In the genomic region with DNA sequence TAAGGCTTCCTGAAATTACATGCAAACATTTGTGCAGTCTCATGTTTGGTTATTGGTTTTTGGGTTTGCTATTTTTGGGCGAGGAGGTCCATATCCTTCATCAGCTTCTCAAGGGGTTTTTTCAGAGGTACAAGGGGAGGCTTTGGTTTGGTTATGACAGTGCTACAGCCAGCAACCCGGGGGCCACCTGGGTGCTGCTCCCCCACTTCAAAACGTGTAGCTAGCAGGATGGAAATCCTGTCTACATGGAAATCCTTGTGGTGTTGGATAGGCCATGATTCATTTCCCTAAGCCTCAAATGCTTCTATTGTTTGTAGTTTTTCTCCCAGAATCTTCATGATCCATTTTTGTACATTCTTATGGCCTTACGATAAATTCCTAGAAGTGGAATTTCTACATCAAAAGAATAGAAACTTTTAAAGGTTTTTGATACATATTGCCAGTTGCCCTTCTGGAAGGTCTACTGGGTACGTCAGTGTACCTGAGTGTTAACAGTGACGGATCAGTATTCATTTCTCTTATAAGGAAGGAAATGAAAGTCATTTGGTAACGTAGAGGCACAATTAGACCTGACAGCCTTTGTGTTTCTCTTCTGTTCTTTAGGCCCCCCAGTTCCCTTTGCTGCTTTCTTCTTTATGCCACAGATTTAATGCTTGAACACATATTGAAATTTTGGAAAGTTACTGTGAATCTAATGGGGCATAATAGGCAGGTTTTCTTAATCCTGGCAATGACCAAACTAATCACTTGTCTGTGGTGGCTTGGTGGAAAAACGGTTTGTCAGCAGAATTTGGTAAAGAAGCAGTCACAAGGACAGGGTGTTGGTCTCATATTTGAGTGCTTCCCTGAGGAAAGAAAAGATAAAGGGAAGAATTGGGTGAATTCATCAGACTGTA, we compare ENCODE assay signal across 8 cellular contexts.
DNase-seq lines count a peak whose midpoint lies in the region; ATAC-seq, FAIRE-seq and TF ChIP-seq lines count a peak whose summit lies in the region.
"Had no signal": no experiment of that assay in that cellular context is flagged by ENCODE, and none has a peak within 500 bp of the region (broad histone marks: within the 10 kb centered on the region; RNA-seq: fewer than 3 reads in every experiment).

No MANE protein-coding gene starts in this region.

- no peak for TF ChIP-seq POLR2A in GM12892 (IDR thresholded peaks at IDR 0.05; ENCODE audit: low read depth, low read length)

- ATAC-seq in GM21737 (IDR thresholded peaks at IDR 0.05; ENCODE audit: unreplicated experiment): peak; percentile 64

- FAIRE-seq in GM12892 (lab: Jason Lieb, UNC): peak; percentile 14

- DNase-seq in GM12892 (ENCODE audit: insufficient read length): peak; percentile 33
- DNase-seq in amniotic epithelial cell (ENCODE audit: low read depth): peak; percentile 38
- peak; percentile 71 for DNase-seq in pulmonary artery endothelial cell (ENCODE audit: low read depth, low spot score)
- DNase-seq in NCI-H82 (lab: John Stamatoyannopoulos, UW): no peak
- no peak for DNase-seq in A172 (ENCODE audit: low spot score)
- no peak for DNase-seq in globus pallidus (ENCODE audit: low spot score)
- DNase-seq: NCI-H146 had no signal

Comparison
In these comparisons a context has a peak if more than half of its experiments do, and no peak if none do; other contexts are left out.
1. DNase-seq: peak in GM12892 (single experiment), amniotic epithelial cell (single experiment) and pulmonary artery endothelial cell (single experiment); none in NCI-H82 (single experiment), A172 (single experiment) and globus pallidus (single experiment).